Comparison of ENCODE assay signal across 17 cellular contexts in genomic region chr4:143390764-143391163, GRCh38. TPM values are rescaled to one million over a fixed set of nuclear protein-coding genes. Genes with fewer than 3 reads are reported as not detected.
DNase-seq lines count a peak whose midpoint lies in the region; ATAC-seq and TF ChIP-seq lines count a peak whose summit lies in the region.
"Had no signal": no experiment of that assay in that cellular context is flagged by ENCODE, and none has a peak within 500 bp of the region (broad histone marks: within the 10 kb centered on the region; RNA-seq: fewer than 3 reads in every experiment).

No MANE protein-coding gene starts in this region.

- POLR2A ChIA-PET in IMR-90 (lab: Charles Lee; ENCODE audit: unreplicated experiment), result interaction anchor here (0.7 kb wide), 1 partner anchor 69 kb away, joined by 22 read pairs; no protein-coding TSS in a partner anchor
- POLR2A ChIA-PET in CD8-positive, alpha-beta memory T cell (lab: Charles Lee), result no interaction called here

- H3K23ac ChIP-seq in IMR-90 (ENCODE audit: low read depth, low read length), result peak overlapping the region; percentile 22; the same call in 1 of the 2 replicates

- H3K79me1 ChIP-seq in IMR-90 (ENCODE audit: low read depth in 1 of 2, low read length in 2 of 2), result peaks cover 27 to 54% of the 10 kb centered on the region in 2 experiments

- peak overlapping the region; percentile 43 for H3K14ac ChIP-seq in IMR-90 (replicated peaks; ENCODE audit: low read depth, low read length)

- peak overlapping the region; percentile 85 for H2BK120ac ChIP-seq in IMR-90 (ENCODE audit: low read depth, low read length)

- in situ Hi-C loops in IMR-90 (cut with MboI; ENCODE audit: low sequenced_read_pairs), result no loop called here

- intact Hi-C loops in IMR-90 (cut with micrococcal nuclease), result no loop called here

- no peak for TF ChIP-seq POLR2A in IMR-90 (IDR thresholded peaks at IDR 0.05; ENCODE audit: low read depth, low read length)
- TF ChIP-seq POLR2A in gastroesophageal sphincter (IDR thresholded peaks at IDR 0.05), result no peak

- dilution Hi-C loops in IMR-90 (cut with HindIII; ENCODE audit: low sequenced_read_pairs, unreplicated experiment), result no loop called here

- no peak overlapping the region for H2AK9ac ChIP-seq in IMR-90 (replicated peaks; ENCODE audit: low read depth, low read length, poor library complexity)

- no peak for DNase-seq in IMR-90
- DNase-seq in neural progenitor cell (ENCODE audit: low spot score), result no peak
- DNase-seq in CD8-positive, alpha-beta memory T cell, result no peak
- DNase-seq in activated CD8-positive, alpha-beta memory T cell treated with anti-CD3 and anti-CD28 coated beads, Interleukin-2, amount 10 ng/mL, durations not matched to agents 7 days and 5 days, result no peak
- DNase-seq in activated gamma-delta T cell treated with Interleukin-2 at 50 U/mL for 16 hours, result no peak
- DNase-seq: ACHN; CD8-positive, alpha-beta T cell; effector CD8-positive, alpha-beta T cell; NCI-H1092 treated with DMSO at 0.1 percent for 48 hours; NCI-H774 had no signal

- WGBS in IMR-90 (ENCODE audit: extremely low coverage in 2 of 2, insufficient read length in 1 of 2), 2 experiments, result 100% methylated on average over 1 of the region's 3 CpGs; no CpG with 5 or more reads in 1 of the 2 experiments
- WGBS in gastroesophageal sphincter (ENCODE audit: low coverage in 1 of 2), 2 donors, result 83 to 93% methylated on average over 3 of the region's 3 CpGs

- peak overlapping the region in 10 of 11 experiments; percentile 69 to 88 (median 84); a peak in 18 of 22 replicates for H3K9ac ChIP-seq in BLaER1 treated with 17β-estradiol and CSF1 and Interleukin-3, amounts not matched to agents 10 nM and 100 nM
- H3K9ac ChIP-seq in IMR-90 (ENCODE audit: low read depth, low read length) (no peak overlapping the region), neural progenitor cell (no peak overlapping the region)

- peaks cover 69 to 84% (median 73%) of the 10 kb centered on the region in 10 experiments for H3K4me1 ChIP-seq in BLaER1 treated with 17β-estradiol and CSF1 and Interleukin-3, amounts not matched to agents 10 nM and 100 nM
- H3K4me1 ChIP-seq in IMR-90 (ENCODE audit: control insufficient read depth, insufficient read depth, low read length), result peaks cover 19% of the 10 kb centered on the region
- H3K4me1 ChIP-seq in gastroesophageal sphincter, result peaks cover 48 to 99% (median 48%) of the 10 kb centered on the region in 3 donors
- H3K4me1 ChIP-seq in neural progenitor cell, result peaks cover 11% of the 10 kb centered on the region
- no peaks in the 10 kb centered on the region for H3K4me1 ChIP-seq in CD8-positive, alpha-beta memory T cell (ENCODE audit: insufficient read depth, low read length)

- H4K5ac ChIP-seq in IMR-90 (ENCODE audit: low read depth, low read length), result peak overlapping the region; percentile 3; the same call in 1 of the 2 replicates

- H3K4me3 ChIP-seq in BLaER1 treated with 17β-estradiol and CSF1 and Interleukin-3, amounts not matched to agents 10 nM and 100 nM, result peak overlapping the region in 9 of 10 experiments; percentile 36 to 69 (median 65); a peak in 16 of 20 replicates
- H3K4me3 ChIP-seq in IMR-90 (ENCODE audit: insufficient read depth, low read depth, low read length) (no peak overlapping the region), gastroesophageal sphincter (no peak overlapping the region), neural progenitor cell (no peak overlapping the region)
- no peak overlapping the region for H3K4me3 ChIP-seq in CD8-positive, alpha-beta memory T cell (ENCODE audit: low read length)
- H3K4me3 ChIP-seq: suprapubic skin had no signal

- H2AK5ac ChIP-seq in IMR-90 (ENCODE audit: low read depth, low read length), result peak overlapping the region; percentile 87; the same call in 1 of the 2 replicates

- H3K9me3 ChIP-seq in BLaER1 treated with 17β-estradiol and CSF1 and Interleukin-3, amounts not matched to agents 10 nM and 100 nM (replicated peaks in 1 of 11), result no peaks in the 10 kb centered on the region; a peak in 4 of 22 replicates
- H3K9me3 ChIP-seq in IMR-90 (ENCODE audit: control insufficient read depth, insufficient read depth, low read length), result no peaks in the 10 kb centered on the region
- H3K9me3 ChIP-seq in gastroesophageal sphincter, result no peaks in the 10 kb centered on the region
- H3K9me3 ChIP-seq in neural progenitor cell (ENCODE audit: low read depth), result no peaks in the 10 kb centered on the region
- no peaks in the 10 kb centered on the region for H3K9me3 ChIP-seq in CD8-positive, alpha-beta memory T cell (ENCODE audit: low read length)
- H3K9me3 ChIP-seq: suprapubic skin had no signal

- H4K20me1 ChIP-seq in BLaER1 treated with 17β-estradiol and CSF1 and Interleukin-3, amounts not matched to agents 10 nM and 100 nM, result no peaks in the 10 kb centered on the region
- H4K20me1 ChIP-seq in IMR-90 (ENCODE audit: insufficient read depth, low read length) (no peaks in the 10 kb centered on the region), neural progenitor cell (ENCODE audit: low read depth) (peaks cover 3% of the 10 kb centered on the region)

- BruUV-seq in IMR-90 (replicated peaks; lab: Mats Ljungman, UMichigan), result no TSS peak

- ATAC-seq in IMR-90 (ENCODE audit: low read depth) (no peak), gastroesophageal sphincter (no peak), HG03442 (IDR thresholded peaks at IDR 0.05; ENCODE audit: unreplicated experiment) (no peak)
- ATAC-seq in activated CD8-positive, alpha-beta memory T cell treated with anti-CD3 and anti-CD28 coated beads, Interleukin-2, amount 10 ng/mL, durations not matched to agents 7 days and 5 days, result no peak
- ATAC-seq: activated naive CD4-positive, alpha-beta T cell treated with anti-CD3 and anti-CD28 coated beads, Interleukin-2, amount 50 U/mL, for 72 hours; CD8-positive, alpha-beta T cell had no signal

- H2BK5ac ChIP-seq in IMR-90 (ENCODE audit: low read depth, low read length, poor library complexity, severe bottlenecking), result no peak overlapping the region

- TF ChIP-seq CTCF in IMR-90 (conservative IDR thresholded peaks at IDR 0.05; ENCODE audit: low read depth, low read length) (no peak), gastroesophageal sphincter (IDR thresholded peaks at IDR 0.05) (no peak), neural progenitor cell (IDR thresholded peaks at IDR 0.05) (no peak)

- no peaks in the 10 kb centered on the region for H3F3A ChIP-seq in neural progenitor cell (ENCODE audit: low read depth)

- H3K27me3 Mint-ChIP-seq in neural progenitor cell (ENCODE audit: insufficient read depth, low read depth), result peaks cover 3% of the 10 kb centered on the region
- peaks cover 10 to 34% of the 10 kb centered on the region in 2 donors for H3K27me3 Mint-ChIP-seq in CD8-positive, alpha-beta memory T cell
- peaks cover 27% of the 10 kb centered on the region for H3K27me3 Mint-ChIP-seq in activated CD8-positive, alpha-beta memory T cell treated with anti-CD3 and anti-CD28 coated beads, Interleukin-2, amount 10 ng/mL, durations not matched to agents 7 days and 5 days

- no peak for TF ChIP-seq EP300 in gastroesophageal sphincter (IDR thresholded peaks at IDR 0.05)

- peaks cover 16% of the 10 kb centered on the region for H3K4me1 Mint-ChIP-seq in neural progenitor cell
- no peaks in the 10 kb centered on the region for H3K4me1 Mint-ChIP-seq in CD8-positive, alpha-beta memory T cell
- H3K4me1 Mint-ChIP-seq in activated CD8-positive, alpha-beta memory T cell treated with anti-CD3 and anti-CD28 coated beads, Interleukin-2, amount 10 ng/mL, durations not matched to agents 7 days and 5 days, result no peaks in the 10 kb centered on the region

- 0 out of 4 replicates have a peak overlapping the region, but pooled peaks of 1 of the 2 experiments have one; percentile 32 for H4K8ac ChIP-seq in IMR-90 (ENCODE audit: low read depth in 2 of 2, low read length in 2 of 2)

- no peak overlapping the region for H3K4me3 Mint-ChIP-seq in neural progenitor cell
- H3K4me3 Mint-ChIP-seq in CD8-positive, alpha-beta memory T cell, result no peak overlapping the region
- H3K4me3 Mint-ChIP-seq in activated CD8-positive, alpha-beta memory T cell treated with anti-CD3 and anti-CD28 coated beads, Interleukin-2, amount 10 ng/mL, durations not matched to agents 7 days and 5 days, result no peak overlapping the region
- H3K4me3 Mint-ChIP-seq: CD8-positive, alpha-beta T cell; T-helper 1 cell treated with Interleukin-12 subunit alpha and Interleukin-12 subunit beta and Interleukin-4 antibody, amounts not matched to agents 30 μg/mL and 1 μg/mL, for 36 hours had no signal

- peak overlapping the region; percentile 8 for H3K18ac ChIP-seq in IMR-90 (ENCODE audit: low read depth, low read length)

- H3K36me3 ChIP-seq in BLaER1 treated with 17β-estradiol and CSF1 and Interleukin-3, amounts not matched to agents 10 nM and 100 nM, result peaks cover 0 to 37% (median 15%) of the 10 kb centered on the region in 11 experiments; a peak in 11 of 22 replicates
- H3K36me3 ChIP-seq in IMR-90 (ENCODE audit: control insufficient read depth, insufficient read depth, low read length), result no peaks in the 10 kb centered on the region
- H3K36me3 ChIP-seq in gastroesophageal sphincter, result no peaks in the 10 kb centered on the region
- no peaks in the 10 kb centered on the region for H3K36me3 ChIP-seq in neural progenitor cell
- H3K36me3 ChIP-seq in CD8-positive, alpha-beta memory T cell (ENCODE audit: insufficient read depth, low read length), result no peaks in the 10 kb centered on the region
- H3K36me3 ChIP-seq: suprapubic skin had no signal

- H2BK20ac ChIP-seq in IMR-90 (ENCODE audit: low read depth, low read length), result peak overlapping the region; percentile 94

- peak overlapping the region; percentile 12 for H4K91ac ChIP-seq in IMR-90 (ENCODE audit: insufficient read depth, low read depth, low read length)

- no peak overlapping the region for H3K27ac Mint-ChIP-seq in neural progenitor cell
- no peak overlapping the region for H3K27ac Mint-ChIP-seq in CD8-positive, alpha-beta memory T cell
- H3K27ac Mint-ChIP-seq in activated CD8-positive, alpha-beta memory T cell treated with anti-CD3 and anti-CD28 coated beads, Interleukin-2, amount 10 ng/mL, durations not matched to agents 7 days and 5 days, result no peak overlapping the region
- H3K27ac Mint-ChIP-seq: activated naive CD4-positive, alpha-beta T cell treated with anti-CD3 and anti-CD28 coated beads, Interleukin-2, amount 50 U/mL, for 72 hours; CD8-positive, alpha-beta T cell; T-helper 1 cell treated with Interleukin-12 subunit alpha and Interleukin-12 subunit beta and Interleukin-4 antibody, amounts not matched to agents 30 μg/mL and 1 μg/mL, for 36 hours had no signal

- TF ChIP-seq RAD21 in IMR-90 (IDR thresholded peaks at IDR 0.05; ENCODE audit: low read length), result no peak

- H3K9me3 Mint-ChIP-seq in neural progenitor cell, result no peaks in the 10 kb centered on the region
- H3K9me3 Mint-ChIP-seq in CD8-positive, alpha-beta memory T cell, result peaks cover 0 to 2% (median 0%) of the 10 kb centered on the region in 5 donors
- H3K9me3 Mint-ChIP-seq in activated CD8-positive, alpha-beta memory T cell treated with anti-CD3 and anti-CD28 coated beads, Interleukin-2, amount 10 ng/mL, durations not matched to agents 7 days and 5 days (ENCODE audit: low read depth), result no peaks in the 10 kb centered on the region
- H3K9me3 Mint-ChIP-seq: activated naive CD4-positive, alpha-beta T cell treated with anti-CD3 and anti-CD28 coated beads, Interleukin-2, amount 50 U/mL, for 72 hours; CD8-positive, alpha-beta T cell; T-helper 1 cell treated with Interleukin-12 subunit alpha and Interleukin-12 subunit beta and Interleukin-4 antibody, amounts not matched to agents 30 μg/mL and 1 μg/mL, for 36 hours had no signal

- H3K27me3 ChIP-seq in BLaER1 treated with 17β-estradiol and CSF1 and Interleukin-3, amounts not matched to agents 10 nM and 100 nM, result no peaks in the 10 kb centered on the region
- H3K27me3 ChIP-seq in IMR-90 (ENCODE audit: control insufficient read depth, insufficient read depth, low read length) (no peaks in the 10 kb centered on the region), gastroesophageal sphincter (no peaks in the 10 kb centered on the region), neural progenitor cell (no peaks in the 10 kb centered on the region)
- no peaks in the 10 kb centered on the region for H3K27me3 ChIP-seq in CD8-positive, alpha-beta memory T cell (ENCODE audit: insufficient read depth, low read length, poor library complexity, severe bottlenecking)
- H3K27me3 ChIP-seq: suprapubic skin had no signal

- peak overlapping the region; percentile 83 for H3K4ac ChIP-seq in IMR-90 (ENCODE audit: low read depth, low read length)

- H2AFZ ChIP-seq in IMR-90 (replicated peaks; ENCODE audit: low read length, poor library complexity) (no peak overlapping the region), neural progenitor cell (replicated peaks) (no peak overlapping the region)

- H3K4me2 ChIP-seq in BLaER1 treated with 17β-estradiol and CSF1 and Interleukin-3, amounts not matched to agents 10 nM and 100 nM, result peak overlapping the region; percentile 79 to 95 (median 88)
- H3K4me2 ChIP-seq in IMR-90 (ENCODE audit: low read depth, low read length), result no peak overlapping the region
- peak overlapping the region; percentile 59 for H3K4me2 ChIP-seq in neural progenitor cell

- no peak overlapping the region for H3K56ac ChIP-seq in IMR-90 (ENCODE audit: extremely low read depth, insufficient read depth, low read length)

- H3K36me3 Mint-ChIP-seq in neural progenitor cell, result no peaks in the 10 kb centered on the region
- H3K36me3 Mint-ChIP-seq in CD8-positive, alpha-beta memory T cell, result no peaks in the 10 kb centered on the region
- peaks cover 2% of the 10 kb centered on the region for H3K36me3 Mint-ChIP-seq in activated CD8-positive, alpha-beta memory T cell treated with anti-CD3 and anti-CD28 coated beads, Interleukin-2, amount 10 ng/mL, durations not matched to agents 7 days and 5 days
- H3K36me3 Mint-ChIP-seq: activated naive CD4-positive, alpha-beta T cell treated with anti-CD3 and anti-CD28 coated beads, Interleukin-2, amount 50 U/mL, for 72 hours; CD8-positive, alpha-beta T cell had no signal

- peak overlapping the region; percentile 44 to 96 (median 87); a peak in 21 of 22 replicates for H3K27ac ChIP-seq in BLaER1 treated with 17β-estradiol and CSF1 and Interleukin-3, amounts not matched to agents 10 nM and 100 nM
- H3K27ac ChIP-seq in IMR-90 (ENCODE audit: insufficient read depth, low read length) (no peak overlapping the region; the same call in 1 of the 2 replicates), gastroesophageal sphincter (peak overlapping the region; percentile 39 to 71 (median 58)), neural progenitor cell (no peak overlapping the region)
- H3K27ac ChIP-seq in CD8-positive, alpha-beta memory T cell (ENCODE audit: low read depth, low read length), result no peak overlapping the region
- H3K27ac ChIP-seq: RWPE1, suprapubic skin had no signal

- H2BK15ac ChIP-seq in IMR-90 (ENCODE audit: low read depth, low read length), result peak overlapping the region; percentile 70; the same call in 1 of the 3 replicates

- H3K79me2 ChIP-seq in neural progenitor cell (ENCODE audit: low read depth), result peaks cover 2% of the 10 kb centered on the region

- CTCF ChIA-PET in IMR-90 (lab: Yijun Ruan, JAX), result interaction anchor here (0.8 to 1.8 kb wide), 2 partner anchors 15 to 33 kb away, joined by 3 to 5 read pairs; no protein-coding TSS in a partner anchor
- CTCF ChIA-PET in CD8-positive, alpha-beta memory T cell (lab: Charles Lee), result no interaction called here
- CTCF ChIA-PET in activated CD8-positive, alpha-beta memory T cell treated with anti-CD3 and anti-CD28 coated beads, Interleukin-2, amount 10 ng/mL, durations not matched to agents 7 days and 5 days (lab: Charles Lee), result no interaction called here

- peaks cover 7% of the 10 kb centered on the region; the same call in 1 of the 2 replicates for H3K9me1 ChIP-seq in IMR-90 (ENCODE audit: insufficient read depth, low read length)

RNA-seq across cellular contexts. Expression of gene GAB1, which starts 54.1 kb away (rescaled TPM):
- total RNA-seq in IMR-90 (2012; rRNA removed), result 8.9 and 12.0 TPM in 2 replicates
- polyA plus RNA-seq in IMR-90 (2012; rRNA removed), result 2.8 and 3.4 TPM in 2 replicates
- polyA plus RNA-seq in IMR-90 (2012; cell fraction: cytosol; rRNA removed), result 1.5 and 1.9 TPM in 2 replicates
- polyA plus RNA-seq in IMR-90 (2012; cell fraction: nucleus; rRNA removed; ENCODE audit: low replicate concordance), result 1.5 and 12.0 TPM in 2 replicates
- total RNA-seq in gastroesophageal sphincter, result 100 to 1,000 TPM; 102 to 129 (median 118) TPM
- 22.6 and 31.3 TPM in 2 replicates for total RNA-seq in neural progenitor cell (ENCODE audit: low replicate concordance)
- total RNA-seq in CD8-positive, alpha-beta memory T cell, result under 1 TPM; 0.15 to 0.95 TPM
- polyA plus RNA-seq in CD8-positive, alpha-beta memory T cell, result 0.02 TPM
- under 1 TPM; 0.55 to 0.91 TPM for total RNA-seq in activated CD8-positive, alpha-beta memory T cell treated with anti-CD3 and anti-CD28 coated beads, Interleukin-2, amount 10 ng/mL, durations not matched to agents 7 days and 5 days

Comparison
In these comparisons a context has a peak if more than half of its experiments do, and no peak if none do; other contexts are left out.
1. H3K27ac ChIP-seq: peak in BLaER1 treated with 17β-estradiol and CSF1 and Interleukin-3, amounts not matched to agents 10 nM and 100 nM (11 of 11) and gastroesophageal sphincter (4 of 4); none in IMR-90 (single experiment), neural progenitor cell (single experiment) and CD8-positive, alpha-beta memory T cell (single experiment).
2. H3K4me3 ChIP-seq: peak in BLaER1 treated with 17β-estradiol and CSF1 and Interleukin-3, amounts not matched to agents 10 nM and 100 nM (9 of 10); none in IMR-90 (single experiment), gastroesophageal sphincter (0 of 2), neural progenitor cell (single experiment) and CD8-positive, alpha-beta memory T cell (single experiment).
3. H3K9ac ChIP-seq: peak in BLaER1 treated with 17β-estradiol and CSF1 and Interleukin-3, amounts not matched to agents 10 nM and 100 nM (10 of 11); none in IMR-90 (single experiment) and neural progenitor cell (single experiment).